In genomic region chr7:153993402-153993801, GRCh38 we compare ENCODE assay signal across 4 cellular contexts. TPM values are rescaled to one million over a fixed set of nuclear protein-coding genes. Genes with fewer than 3 reads are reported as not detected.
"Had no signal": no experiment of that assay in that cellular context is flagged by ENCODE, and none has a peak within 500 bp of the region (broad histone marks: within the 10 kb centered on the region; RNA-seq: fewer than 3 reads in every experiment).

No MANE protein-coding gene starts in this region.

RNA-seq across cellular contexts. Expression of gene DPP6, which starts 58.8 kb away (rescaled TPM):
- total RNA-seq: LHCN-M2, M059J, MCF 10A, NCI-H460 had no signal
